24 cellular contexts compared by ENCODE assay signal in genomic region chr2:88842656-88843055, GRCh38.
"Had no signal": no experiment of that assay in that cellular context is flagged by ENCODE, and none has a peak within 500 bp of the region (broad histone marks: within the 10 kb centered on the region; RNA-seq: fewer than 3 reads in every experiment).

No MANE protein-coding gene starts in this region.

- H3K9me3 Mint-ChIP-seq: activated T-cell treated with anti-CD3 and anti-CD28 coated beads, Interleukin-2, amount 50 U/mL, for 24 hours; activated T-helper 2 cell treated with anti-CD3 and anti-CD28 coated beads, Interferon-gamma antibody, Interleukin-2, Interleukin-4, amounts not matched to agents 10 μg/mL and 5 μg/mL and 100 μg/mL, durations not matched to agents 14 hours and 24 hours and 36 hours; stimulated activated effector memory CD8-positive, alpha-beta T cell treated with anti-CD3 and anti-CD28 coated beads, Interleukin-12 subunit alpha, Interleukin-12 subunit beta, amount 100 ng/mL, for 72 hours had no signal

- H3K36me3 Mint-ChIP-seq: activated naive CD8-positive, alpha-beta T cell; stimulated activated effector memory CD8-positive, alpha-beta T cell treated with anti-CD3 and anti-CD28 coated beads, Interleukin-12 subunit alpha, Interleukin-12 subunit beta, amount 100 ng/mL, for 72 hours had no signal

- H3K27me3 Mint-ChIP-seq: activated CD4-positive, alpha-beta T cell treated with anti-CD3 and anti-CD28 coated beads for 36 hours had no signal

- H3K36me3 ChIP-seq: adrenal gland, ascending aorta, brain microvascular endothelial cell, gastroesophageal sphincter, right lobe of liver had no signal

- H3K4me1 Mint-ChIP-seq: activated CD4-positive, alpha-beta T cell treated with anti-CD3 and anti-CD28 coated beads for 36 hours; stimulated activated effector memory CD8-positive, alpha-beta T cell treated with anti-CD3 and anti-CD28 coated beads, Interleukin-12 subunit alpha, Interleukin-12 subunit beta, amount 100 ng/mL, for 72 hours; WTC11 had no signal

- H3K27ac Mint-ChIP-seq: activated CD4-positive, alpha-beta T cell treated with anti-CD3 and anti-CD28 coated beads for 36 hours; activated naive CD8-positive, alpha-beta T cell; activated T-cell treated with anti-CD3 and anti-CD28 coated beads, Interleukin-2, amount 50 U/mL, for 24 hours; activated T-helper 2 cell treated with anti-CD3 and anti-CD28 coated beads, Interferon-gamma antibody, Interleukin-2, Interleukin-4, amounts not matched to agents 10 μg/mL and 5 μg/mL and 100 μg/mL, durations not matched to agents 14 hours and 24 hours and 36 hours; stimulated activated effector memory CD8-positive, alpha-beta T cell treated with anti-CD3 and anti-CD28 coated beads, Interleukin-12 subunit alpha, Interleukin-12 subunit beta, amount 100 ng/mL, for 72 hours; WTC11 had no signal

- ATAC-seq: activated CD4-positive, alpha-beta T cell treated with anti-CD3 and anti-CD28 coated beads for 36 hours; gastroesophageal sphincter; right lobe of liver; stimulated activated effector memory CD8-positive, alpha-beta T cell treated with anti-CD3 and anti-CD28 coated beads, Interleukin-12 subunit alpha, Interleukin-12 subunit beta, amount 100 ng/mL, for 72 hours; WTC11 had no signal

- H3K4me1 ChIP-seq: adrenal gland, ascending aorta, gastroesophageal sphincter, right lobe of liver had no signal

- H3K4me3 ChIP-seq: adrenal gland, ascending aorta, gastroesophageal sphincter, right lobe of liver, skin epidermis had no signal

- H3K27me3 ChIP-seq: adrenal gland, ascending aorta, brain microvascular endothelial cell, right lobe of liver had no signal

- H3K9me3 ChIP-seq: adrenal gland, ascending aorta, gastroesophageal sphincter, right lobe of liver had no signal

- H3K27ac ChIP-seq: adrenal gland, ascending aorta, brain microvascular endothelial cell, epithelial cell of prostate, gastroesophageal sphincter, right lobe of liver, skin epidermis had no signal

- DNase-seq: activated CD4-positive, alpha-beta T cell treated with anti-CD3 and anti-CD28 coated beads for 36 hours; activated CD4-positive, alpha-beta T cell treated with anti-CD3 and anti-CD28 coated beads, Interleukin-2, amount 50 U/mL, for 4 hours; activated CD8-positive, alpha-beta memory T cell treated with anti-CD3 and anti-CD28 coated beads for 24 hours; activated CD8-positive, alpha-beta memory T cell treated with anti-CD3 and anti-CD28 coated beads, Interleukin-2, amount 50 U/mL, for 4 hours; activated naive CD4-positive, alpha-beta T cell; activated T-cell treated with anti-CD3 and anti-CD28 coated beads, Interleukin-2, amount 50 U/mL, for 24 hours; adrenal gland; brain microvascular endothelial cell; caudate nucleus; head of caudate nucleus; hypothalamus; mesenchymal stem cell; nucleus accumbens; right lobe of liver; stimulated activated CD4-positive, alpha-beta T cell treated with anti-CD3 and anti-CD28 coated beads, Interleukin-2, amount 100 ng/mL, for 24 hours; T-helper 9 cell had no signal

- H3K4me3 Mint-ChIP-seq: activated CD4-positive, alpha-beta T cell treated with anti-CD3 and anti-CD28 coated beads for 36 hours; activated naive CD8-positive, alpha-beta T cell; activated T-cell treated with anti-CD3 and anti-CD28 coated beads, Interleukin-2, amount 50 U/mL, for 24 hours; stimulated activated effector memory CD8-positive, alpha-beta T cell treated with anti-CD3 and anti-CD28 coated beads, Interleukin-12 subunit alpha, Interleukin-12 subunit beta, amount 100 ng/mL, for 72 hours; WTC11 had no signal
